ENCODE assay signal across 8 cellular contexts in genomic region chr18:26215247-26215970, GRCh38. TPM values are rescaled to one million over a fixed set of nuclear protein-coding genes. Genes with fewer than 3 reads are reported as not detected.
DNase-seq lines count a peak whose midpoint lies in the region; ATAC-seq lines count a peak whose summit lies in the region.

No MANE protein-coding gene starts in this region.

- H3K4me1 Mint-ChIP-seq in T-cell, result peaks cover 28 to 33% (median 31%) of the 10 kb centered on the region in 3 donors

- ATAC-seq in GM18907 (IDR thresholded peaks at IDR 0.05; ENCODE audit: unreplicated experiment) (peak; percentile 95), HG02938 (IDR thresholded peaks at IDR 0.05; ENCODE audit: unreplicated experiment) (peak; percentile 94), T-cell (replicated peaks in 1 of 4) (peak; percentile 99 to 100 (median 99))

- CTCF ChIA-PET in T-cell (lab: Charles Lee), result interaction anchor here in 1 of 2 donors (0.6 to 0.7 kb wide), 2 partner anchors 55 to 91 kb away, joined by 3 read pairs; no protein-coding TSS in a partner anchor

- H3K27ac Mint-ChIP-seq in T-cell, result peak overlapping the region; percentile 86 to 93

- H3K27me3 Mint-ChIP-seq in T-cell, result no peaks in the 10 kb centered on the region

- H3K9me3 Mint-ChIP-seq in T-cell, result no peaks in the 10 kb centered on the region

- H3K4me3 Mint-ChIP-seq in T-cell, result peak overlapping the region; percentile 61 to 72 (median 62)

- no peaks in the 10 kb centered on the region for H3K36me3 Mint-ChIP-seq in T-cell

- DNase-seq in T-cell, result peak in 33 of 34 experiments; percentile 16 to 81 (median 58)
- peak; percentile 60 for DNase-seq in germinal center (ENCODE audit: low spot score)
- no peak for DNase-seq in NCI-H187 treated with DMSO at 0.1 percent for 48 hours (lab: John Stamatoyannopoulos, UW)
- DNase-seq in DMS153 (lab: John Stamatoyannopoulos, UW), result no peak
- no peak for DNase-seq in NCI-H82 treated with DMSO at 0.1 percent for 48 hours (lab: John Stamatoyannopoulos, UW; ENCODE audit: unreplicated experiment)
- no peak for DNase-seq in epidermal melanocyte (ENCODE audit: insufficient read length, low spot score)

- POLR2A ChIA-PET in T-cell (lab: Charles Lee), result interaction anchor here in 1 of 2 donors (0.6 kb wide), 1 partner anchor 94 kb away, joined by 8 read pairs; no protein-coding TSS in a partner anchor

RNA-seq across cellular contexts. Expression of gene TAF4B, which starts 10.8 kb away (rescaled TPM):
- 10 to 100 TPM in 4 of 5 donors, 1 to 10 TPM in 1; 9.9 to 17.1 (median 13.2) TPM for total RNA-seq in T-cell

Comparison
In these comparisons a context has a peak if more than half of its experiments do, and no peak if none do; other contexts are left out.
1. DNase-seq: peak in T-cell (33 of 34) and germinal center (single experiment); none in NCI-H187 treated with DMSO at 0.1 percent for 48 hours (single experiment), DMS153 (single experiment), NCI-H82 treated with DMSO at 0.1 percent for 48 hours (single experiment) and epidermal melanocyte (single experiment).
2. Peak in every context shown above with its lines, with median percentiles within 50 percentile points of each other: ATAC-seq.